9 cellular contexts compared by ENCODE assay signal in the genomic region with DNA sequence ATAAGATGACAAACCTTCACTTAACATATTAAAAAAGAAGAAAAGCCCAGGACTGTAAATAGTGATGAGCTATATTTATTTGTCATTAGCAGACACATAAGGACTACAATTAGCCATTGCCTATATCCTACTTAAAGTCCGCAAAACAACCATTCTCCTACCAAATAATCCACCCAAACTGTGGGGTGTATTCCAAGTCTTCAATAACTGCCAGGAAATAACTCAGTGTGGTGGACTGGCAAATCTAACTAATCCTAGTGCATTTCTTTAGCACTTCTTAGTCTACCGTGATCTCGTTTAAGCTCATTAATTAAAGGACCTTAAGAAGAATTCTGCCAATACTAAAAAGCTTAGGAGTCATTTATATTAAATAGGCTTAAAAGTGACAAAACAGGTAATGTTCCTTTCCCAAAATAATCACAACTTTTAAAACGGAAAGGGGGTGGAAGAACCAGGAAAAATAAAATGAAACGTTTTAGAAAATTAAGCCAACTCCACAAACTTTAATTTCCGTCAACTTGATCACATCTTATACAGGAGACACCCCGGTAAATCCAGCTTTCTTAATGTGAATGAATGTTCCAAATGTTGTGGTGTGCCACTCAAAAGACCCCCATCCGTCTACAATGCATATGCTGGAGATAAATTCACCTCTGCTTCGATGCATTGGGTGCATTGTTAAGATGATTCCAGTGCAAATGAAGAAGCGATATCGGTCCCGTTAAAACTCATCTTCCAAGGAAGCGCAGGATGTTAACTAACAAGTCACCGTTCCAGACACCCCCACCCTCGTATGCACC. TPM values are rescaled to one million over a fixed set of nuclear protein-coding genes. Genes with fewer than 3 reads are reported as not detected.
A peak's percentile ranks its signal among the peaks of the same experiment; 100 is the strongest.
DNase-seq lines count a peak whose midpoint lies in the region; ATAC-seq and TF ChIP-seq lines count a peak whose summit lies in the region.
"Had no signal": no experiment of that assay in that cellular context is flagged by ENCODE, and none has a peak within 500 bp of the region (broad histone marks: within the 10 kb centered on the region; RNA-seq: fewer than 3 reads in every experiment).

No MANE protein-coding gene starts in this region.

- DNase-seq in activated naive CD8-positive, alpha-beta T cell treated with anti-CD3 and anti-CD28 coated beads for 36 hours, result no peak
- DNase-seq in kidney epithelial cell (ENCODE audit: low read depth), result no peak
- peak in 4 of 49 donors; percentile 23 to 62 (median 45) for DNase-seq in substantia nigra (lab: John Stamatoyannopoulos, UW)
- DNase-seq in SIG-M5 (lab: John Stamatoyannopoulos, UW), result no peak
- no peak for DNase-seq in natural killer cell
- no peak for DNase-seq in germinal center (ENCODE audit: low spot score)
- DNase-seq: activated CD4-positive, CD25-positive, alpha-beta regulatory T cell treated with anti-CD3 and anti-CD28 coated beads, Interleukin-2, amount 50 U/mL, for 72 hours; KG1 had no signal

- peak overlapping the region; percentile 58 for H3K4me3 Mint-ChIP-seq in activated naive CD8-positive, alpha-beta T cell treated with anti-CD3 and anti-CD28 coated beads for 36 hours
- no peak overlapping the region for H3K4me3 Mint-ChIP-seq in natural killer cell

- no peaks in the 10 kb centered on the region for H3K9me3 ChIP-seq in KOPT-K1 (ENCODE audit: insufficient read depth, low read length, poor library complexity, severe bottlenecking)

- peaks cover 51% of the 10 kb centered on the region for H3K27me3 Mint-ChIP-seq in activated naive CD8-positive, alpha-beta T cell treated with anti-CD3 and anti-CD28 coated beads for 36 hours
- H3K27me3 Mint-ChIP-seq in natural killer cell (ENCODE audit: low read depth in 2 of 2), result peaks cover 10 to 17% of the 10 kb centered on the region in 2 donors

- TF ChIP-seq CTCF in kidney epithelial cell (IDR thresholded peaks at IDR 0.05; ENCODE audit: insufficient read depth, low read length, poor library complexity, severe bottlenecking) (no peak), natural killer cell (IDR thresholded peaks at IDR 0.05) (no peak)

- intact Hi-C loops in natural killer cell (cut with micrococcal nuclease), result no loop called here

- H3K4me1 Mint-ChIP-seq in activated naive CD8-positive, alpha-beta T cell treated with anti-CD3 and anti-CD28 coated beads for 36 hours, result no peaks in the 10 kb centered on the region
- H3K4me1 Mint-ChIP-seq in natural killer cell, result no peaks in the 10 kb centered on the region

- H3K4me3 ChIP-seq in kidney epithelial cell (ENCODE audit: low read depth, low read length), result peak overlapping the region; percentile 82

- no peaks in the 10 kb centered on the region for H3K27me3 ChIP-seq in kidney epithelial cell (ENCODE audit: control insufficient read depth, insufficient read depth, low read length)

- no peak overlapping the region for H3K27ac Mint-ChIP-seq in activated naive CD8-positive, alpha-beta T cell treated with anti-CD3 and anti-CD28 coated beads for 36 hours
- H3K27ac Mint-ChIP-seq in natural killer cell, result no peak overlapping the region

- H3K36me3 Mint-ChIP-seq in activated naive CD8-positive, alpha-beta T cell treated with anti-CD3 and anti-CD28 coated beads for 36 hours, result no peaks in the 10 kb centered on the region
- peaks cover 7% of the 10 kb centered on the region for H3K36me3 Mint-ChIP-seq in natural killer cell

- ATAC-seq in natural killer cell, result no peak

- H3K9me3 Mint-ChIP-seq in activated naive CD8-positive, alpha-beta T cell treated with anti-CD3 and anti-CD28 coated beads for 36 hours, result peaks cover 2% of the 10 kb centered on the region
- no peaks in the 10 kb centered on the region for H3K9me3 Mint-ChIP-seq in natural killer cell

- H3K27ac ChIP-seq in KOPT-K1 (ENCODE audit: low read depth, low read length, poor library complexity, severe bottlenecking) (peak overlapping the region; percentile 70), substantia nigra (ENCODE audit: low read depth, low read length, poor library complexity, severe bottlenecking) (peak overlapping the region; percentile 94)

- H3K36me3 ChIP-seq in KOPT-K1 (ENCODE audit: insufficient read depth, low read length) (no peaks in the 10 kb centered on the region; the same call in 1 of the 2 replicates), kidney epithelial cell (ENCODE audit: control insufficient read depth, insufficient read depth, low read length) (no peaks in the 10 kb centered on the region)

RNA-seq across cellular contexts. Expression of a gene that starts 1.7 kb away (rescaled TPM):
- under 1 TPM; 0.10 to 0.28 TPM for total RNA-seq in activated naive CD8-positive, alpha-beta T cell treated with anti-CD3 and anti-CD28 coated beads for 36 hours
- total RNA-seq in kidney epithelial cell (1.4 and 1.7 TPM in 2 replicates), natural killer cell (not detected)
